In genomic region chr9:114085404-114085803, GRCh38 we compare ENCODE assay signal across 25 cellular contexts. TPM values are rescaled to one million over a fixed set of nuclear protein-coding genes. Genes with fewer than 3 reads are reported as not detected.
"Had no signal": no experiment of that assay in that cellular context is flagged by ENCODE, and none has a peak within 500 bp of the region (broad histone marks: within the 10 kb centered on the region; RNA-seq: fewer than 3 reads in every experiment).

No MANE protein-coding gene starts in this region.

- FAIRE-seq: endometrium, keratinocyte had no signal

- H3K36me3 Mint-ChIP-seq: activated naive CD8-positive, alpha-beta T cell treated with anti-CD3 and anti-CD28 coated beads, Interleukin-2, amount 10 ng/mL, durations not matched to agents 7 days and 5 days; natural killer cell had no signal

- H3K27me3 Mint-ChIP-seq: activated CD8-positive, alpha-beta T cell treated with anti-CD3 and anti-CD28 coated beads for 36 hours; activated naive CD8-positive, alpha-beta T cell treated with anti-CD3 and anti-CD28 coated beads, Interleukin-2, amount 10 ng/mL, durations not matched to agents 7 days and 5 days had no signal

- H3K4me3 ChIP-seq: breast epithelium, colonic mucosa, heart right ventricle, lung, ovary, psoas muscle, right atrium auricular region, thoracic aorta, upper lobe of left lung had no signal

- H3K36me3 ChIP-seq: breast epithelium, colonic mucosa, heart right ventricle, ovary, right atrium auricular region, thoracic aorta, upper lobe of left lung had no signal

- H3K9me3 ChIP-seq: breast epithelium, colonic mucosa, heart right ventricle, ovary, psoas muscle, right atrium auricular region, thoracic aorta, upper lobe of left lung had no signal

- H3K4me3 Mint-ChIP-seq: activated CD4-positive, alpha-beta T cell treated with anti-CD3 and anti-CD28 coated beads, Interleukin-2, amount 10 ng/mL, durations not matched to agents 24 days and 14 days; activated CD8-positive, alpha-beta T cell treated with anti-CD3 and anti-CD28 coated beads for 36 hours; activated naive CD8-positive, alpha-beta T cell treated with anti-CD3 and anti-CD28 coated beads, Interleukin-2, amount 10 ng/mL, durations not matched to agents 7 days and 5 days; natural killer cell had no signal

- H3K27ac ChIP-seq: breast epithelium, colonic mucosa, heart right ventricle, ovary, psoas muscle, right atrium auricular region, thoracic aorta, upper lobe of left lung had no signal

- H3K9me3 Mint-ChIP-seq: activated CD4-positive, alpha-beta T cell treated with anti-CD3 and anti-CD28 coated beads, Interleukin-2, amount 10 ng/mL, durations not matched to agents 24 days and 14 days; activated CD8-positive, alpha-beta T cell treated with anti-CD3 and anti-CD28 coated beads for 36 hours; activated naive CD8-positive, alpha-beta T cell treated with anti-CD3 and anti-CD28 coated beads, Interleukin-2, amount 10 ng/mL, durations not matched to agents 7 days and 5 days; natural killer cell had no signal

- H3K4me1 ChIP-seq: breast epithelium, psoas muscle, right atrium auricular region had no signal

- H3K4me1 Mint-ChIP-seq: activated naive CD8-positive, alpha-beta T cell treated with anti-CD3 and anti-CD28 coated beads, Interleukin-2, amount 10 ng/mL, durations not matched to agents 7 days and 5 days; natural killer cell had no signal

- H3K27ac Mint-ChIP-seq: activated CD4-positive, alpha-beta T cell treated with anti-CD3 and anti-CD28 coated beads, Interleukin-2, amount 10 ng/mL, durations not matched to agents 24 days and 14 days; activated CD8-positive, alpha-beta T cell treated with anti-CD3 and anti-CD28 coated beads for 36 hours; activated naive CD8-positive, alpha-beta T cell treated with anti-CD3 and anti-CD28 coated beads, Interleukin-2, amount 10 ng/mL, durations not matched to agents 7 days and 5 days; natural killer cell had no signal

- ATAC-seq: activated CD4-positive, CD25-positive, alpha-beta regulatory T cell treated with anti-CD3 and anti-CD28 coated beads, Interleukin-2, amount 50 U/mL, for 24 hours; activated CD8-positive, alpha-beta T cell treated with anti-CD3 and anti-CD28 coated beads for 36 hours; heart right ventricle; left lobe of liver; natural killer cell; psoas muscle had no signal

- DNase-seq: activated CD4-positive, alpha-beta T cell treated with anti-CD3 and anti-CD28 coated beads, Interleukin-2, amount 10 ng/mL, durations not matched to agents 24 days and 14 days; activated CD8-positive, alpha-beta T cell treated with anti-CD3 and anti-CD28 coated beads for 36 hours; activated naive CD4-positive, alpha-beta T cell treated with Interleukin-2 at 50 U/mL for 16 hours; activated naive CD8-positive, alpha-beta T cell treated with anti-CD3 and anti-CD28 coated beads, Interleukin-2, amount 10 ng/mL, durations not matched to agents 7 days and 5 days; amniotic stem cell; colonic mucosa; heart right ventricle; midbrain; natural killer cell; ovary; psoas muscle; stimulated activated CD4-positive, alpha-beta T cell treated with anti-CD3 and anti-CD28 coated beads, Interleukin-4, amount 100 ng/mL, for 24 hours; stimulated activated naive CD4-positive, alpha-beta T cell treated with Interleukin-2 at 50 U/mL for 16 hours had no signal

- H3K27me3 ChIP-seq: breast epithelium, colonic mucosa, ovary, right atrium auricular region, upper lobe of left lung had no signal

RNA-seq across cellular contexts. Expression of gene AMBP, which starts 7.3 kb away (rescaled TPM):
- total RNA-seq: activated CD4-positive, alpha-beta T cell treated with anti-CD3 and anti-CD28 coated beads, Interleukin-2, amount 10 ng/mL, durations not matched to agents 24 days and 14 days; activated CD8-positive, alpha-beta T cell treated with anti-CD3 and anti-CD28 coated beads for 36 hours; activated naive CD8-positive, alpha-beta T cell treated with anti-CD3 and anti-CD28 coated beads, Interleukin-2, amount 10 ng/mL, durations not matched to agents 7 days and 5 days; epithelial cell of proximal tubule; fibroblast of villous mesenchyme; heart right ventricle; natural killer cell; right atrium auricular region; T-helper 2 cell treated with Interferon-gamma antibody and Interleukin-4, amounts not matched to agents 100 ng/mL and 5 ng/mL, for 36 hours; thoracic aorta had no signal
- polyA plus RNA-seq: keratinocyte, psoas muscle had no signal

RNA-seq across cellular contexts. Expression of gene KIF12, which starts 13.7 kb away (rescaled TPM):
- total RNA-seq: activated CD4-positive, alpha-beta T cell treated with anti-CD3 and anti-CD28 coated beads, Interleukin-2, amount 10 ng/mL, durations not matched to agents 24 days and 14 days; activated CD8-positive, alpha-beta T cell treated with anti-CD3 and anti-CD28 coated beads for 36 hours; activated naive CD8-positive, alpha-beta T cell treated with anti-CD3 and anti-CD28 coated beads, Interleukin-2, amount 10 ng/mL, durations not matched to agents 7 days and 5 days; fibroblast of villous mesenchyme; natural killer cell; right atrium auricular region; T-helper 2 cell treated with Interferon-gamma antibody and Interleukin-4, amounts not matched to agents 100 ng/mL and 5 ng/mL, for 36 hours; thoracic aorta had no signal
- polyA plus RNA-seq: heart right ventricle had no signal
